Comparison of ENCODE assay signal across 8 cellular contexts in genomic region chr3:98573231-98573728, GRCh38. TPM values are rescaled to one million over a fixed set of nuclear protein-coding genes. Genes with fewer than 3 reads are reported as not detected.
DNase-seq lines count a peak whose midpoint lies in the region; ATAC-seq, FAIRE-seq and TF ChIP-seq lines count a peak whose summit lies in the region.

No MANE protein-coding gene starts in this region.

- no peak overlapping the region for H3K4me3 ChIP-seq in AG09309 (ENCODE audit: control insufficient read depth, low read depth, low read length)
- no peak overlapping the region for H3K4me3 ChIP-seq in fibroblast of mammary gland (ENCODE audit: control insufficient read depth, low read depth, low read length)
- H3K4me3 ChIP-seq in prostate gland, result no peak overlapping the region
- no peak overlapping the region for H3K4me3 ChIP-seq in left lung

- ATAC-seq in HG02852 (IDR thresholded peaks at IDR 0.05; ENCODE audit: unreplicated experiment) (peak; percentile 64), left lung (no peak)

- peak; percentile 85 for FAIRE-seq in GM12891 (lab: Jason Lieb, UNC)

- H3K27me3 ChIP-seq in prostate gland (replicated peaks; ENCODE audit: insufficient read depth), result no peaks in the 10 kb centered on the region
- no peaks in the 10 kb centered on the region for H3K27me3 ChIP-seq in left lung

- H3K36me3 ChIP-seq in prostate gland (no peaks in the 10 kb centered on the region), left lung (peaks cover 0 to 16% of the 10 kb centered on the region in 2 donors)

- H3K27ac ChIP-seq in prostate gland (no peak overlapping the region), left lung (no peak overlapping the region)

- DNase-seq in AG09309 (ENCODE audit: low read depth), result no peak
- no peak for DNase-seq in GM12891 (ENCODE audit: insufficient read length, low spot score)
- DNase-seq in RPMI7951 (ENCODE audit: low read depth), result peak; percentile 50
- peak; percentile 49 for DNase-seq in fibroblast of mammary gland (ENCODE audit: low read depth)
- DNase-seq in prostate gland (ENCODE audit: low spot score), result no peak
- DNase-seq in left lung, result no peak
- no peak for DNase-seq in NCI-H1694 (lab: John Stamatoyannopoulos, UW)

- TF ChIP-seq CTCF in AG09309 (IDR thresholded peaks at IDR 0.05; ENCODE audit: control insufficient read depth, insufficient read depth, low read depth, low read length, missing control alignments), result peak; percentile 48
- TF ChIP-seq CTCF in fibroblast of mammary gland (conservative IDR thresholded peaks at IDR 0.05; ENCODE audit: control insufficient read depth, insufficient read depth, low read depth, low read length), result peak; percentile 56
- peak in 2 of 4 experiments; percentile 10 to 23 for TF ChIP-seq CTCF in prostate gland (IDR thresholded peaks at IDR 0.05)
- no peak for TF ChIP-seq CTCF in left lung (IDR thresholded peaks at IDR 0.05)

- 9% methylated on average over 1 of the region's 1 CpG for WGBS in prostate gland

- intact Hi-C loops in prostate gland (cut with DNase I), result no loop called here
- intact Hi-C loops in left lung (cut with DNase I), result no loop called here

- H3K4me1 ChIP-seq in prostate gland (replicated peaks) (no peaks in the 10 kb centered on the region), left lung (no peaks in the 10 kb centered on the region)

- TF ChIP-seq POLR2A in GM12891 (IDR thresholded peaks at IDR 0.05; ENCODE audit: low read depth, low read length) (no peak), prostate gland (IDR thresholded peaks at IDR 0.05) (no peak)

- H3K9me3 ChIP-seq in prostate gland (no peaks in the 10 kb centered on the region), left lung (no peaks in the 10 kb centered on the region)

TF ChIP-seq in GM12891, 5 proteins besides CTCF, POLR2A, EP300 and RAD21:
- TF ChIP-seq PAX5 (IDR thresholded peaks at IDR 0.05; ENCODE audit: insufficient read depth, low read length, severe bottlenecking) (no peak), SPI1 (IDR thresholded peaks at IDR 0.05; ENCODE audit: low read depth, low read length) (no peak), POU2F2 (IDR thresholded peaks at IDR 0.05; ENCODE audit: low read depth, low read length) (no peak), TAF1 (IDR thresholded peaks at IDR 0.05; ENCODE audit: low read depth, low read length) (no peak), POLR2AphosphoS5 (IDR thresholded peaks at IDR 0.05; ENCODE audit: low read depth, low read length) (no peak)

RNA-seq across cellular contexts. Expression of gene CPOX, which starts 20.1 kb away (rescaled TPM):
- polyA plus RNA-seq in GM12891 (2012; ENCODE audit: low read depth, missing spikeins), result 71.3 TPM
- 61.5 and 63.3 TPM in 2 replicates for total RNA-seq in RPMI7951 (2014; rRNA removed; shearing (Covaris generic))
- total RNA-seq in prostate gland (10 to 100 TPM; 25.3 to 25.6 TPM), left lung (10 to 100 TPM; 15.0 to 21.3 TPM)

RNA-seq across cellular contexts. Expression of gene GPR15, which starts 41.5 kb away (rescaled TPM):
- polyA plus RNA-seq in GM12891 (2012; ENCODE audit: low read depth, missing spikeins), result 77.2 TPM
- 0.20 and 0.36 TPM in 2 replicates for total RNA-seq in RPMI7951 (2014; rRNA removed; shearing (Covaris generic))
- total RNA-seq in prostate gland, result not detected
- under 1 TPM in 1 of 2 donors, not detected in 1; 0.58 TPM for total RNA-seq in left lung

RNA-seq across cellular contexts. Expression of gene CLDND1, which starts 50.6 kb away (rescaled TPM):
- polyA plus RNA-seq in GM12891 (2012; ENCODE audit: low read depth, missing spikeins), result 94.1 TPM
- total RNA-seq in RPMI7951 (2014; rRNA removed; shearing (Covaris generic)), result 153 and 181 TPM in 2 replicates
- total RNA-seq in prostate gland (100 to 1,000 TPM in 1 of 2 donors, 10 to 100 TPM in 1; 71.2 to 113 TPM), left lung (10 to 100 TPM; 74.8 to 83.7 TPM)

Comparison
In these comparisons a context has a peak if more than half of its experiments do, and no peak if none do; other contexts are left out.
1. DNase-seq: peak in RPMI7951 (single experiment) and fibroblast of mammary gland (single experiment); none in AG09309 (single experiment), GM12891 (single experiment), prostate gland (single experiment), left lung (0 of 2) and NCI-H1694 (single experiment).
2. CTCF ChIP-seq: peak in AG09309 (single experiment) and fibroblast of mammary gland (single experiment); none in left lung (0 of 2).